ENCODE assay signal across 1 cellular context in the genomic region with DNA sequence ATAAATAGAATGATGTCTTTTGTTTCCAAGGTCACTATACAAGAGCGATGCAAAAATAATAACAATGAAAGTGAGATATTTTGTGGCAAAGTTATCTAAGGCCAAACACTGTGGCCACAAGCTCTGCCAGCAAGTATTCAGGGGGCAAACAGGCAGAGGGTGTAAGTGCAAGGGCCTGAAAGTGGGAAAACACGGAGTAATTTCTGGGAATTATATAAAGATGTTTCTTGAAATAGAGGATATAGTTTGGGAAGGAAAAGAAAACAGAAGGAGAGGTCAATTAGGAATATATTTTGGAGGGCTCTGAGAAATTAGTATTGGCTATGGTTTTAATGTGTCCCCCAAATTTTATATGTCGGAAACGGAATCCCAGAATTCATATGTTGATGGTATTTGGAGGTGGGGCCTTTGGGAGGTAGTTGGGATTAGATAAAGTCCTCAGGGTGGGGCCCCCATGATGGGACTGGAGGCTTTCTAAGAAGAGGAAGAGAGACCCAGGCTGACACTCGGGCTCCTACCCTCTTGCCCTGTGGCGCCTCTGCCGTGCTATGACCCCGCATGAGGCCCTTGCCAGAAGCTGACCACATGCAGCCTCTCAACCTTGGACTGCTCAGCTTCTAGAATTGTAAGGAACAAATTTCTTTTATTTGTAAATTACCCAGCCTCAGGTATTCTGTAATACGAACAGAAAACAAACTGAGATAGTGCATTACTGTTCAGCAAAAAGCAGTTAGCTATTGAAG.
TF ChIP-seq lines count a peak whose summit lies in the region.

No MANE protein-coding gene starts in this region.

TF ChIP-seq in GM12878, 131 proteins besides CTCF, POLR2A, EP300 and RAD21 (continued from another document):
- TF ChIP-seq, protein P1, sequence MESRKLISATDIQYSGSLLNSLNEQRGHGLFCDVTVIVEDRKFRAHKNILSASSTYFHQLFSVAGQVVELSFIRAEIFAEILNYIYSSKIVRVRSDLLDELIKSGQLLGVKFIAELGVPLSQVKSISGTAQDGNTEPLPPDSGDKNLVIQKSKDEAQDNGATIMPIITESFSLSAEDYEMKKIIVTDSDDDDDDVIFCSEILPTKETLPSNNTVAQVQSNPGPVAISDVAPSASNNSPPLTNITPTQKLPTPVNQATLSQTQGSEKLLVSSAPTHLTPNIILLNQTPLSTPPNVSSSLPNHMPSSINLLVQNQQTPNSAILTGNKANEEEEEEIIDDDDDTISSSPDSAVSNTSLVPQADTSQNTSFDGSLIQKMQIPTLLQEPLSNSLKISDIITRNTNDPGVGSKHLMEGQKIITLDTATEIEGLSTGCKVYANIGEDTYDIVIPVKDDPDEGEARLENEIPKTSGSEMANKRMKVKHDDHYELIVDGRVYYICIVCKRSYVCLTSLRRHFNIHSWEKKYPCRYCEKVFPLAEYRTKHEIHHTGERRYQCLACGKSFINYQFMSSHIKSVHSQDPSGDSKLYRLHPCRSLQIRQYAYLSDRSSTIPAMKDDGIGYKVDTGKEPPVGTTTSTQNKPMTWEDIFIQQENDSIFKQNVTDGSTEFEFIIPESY (IDR thresholded peaks at IDR 0.05): 0 out of 2 replicates have a peak, but pooled peaks have one; percentile 62
- TF ChIP-seq EZH2 (IDR thresholded peaks at IDR 0.05; ENCODE audit: borderline replicate concordance, control insufficient read depth, low read depth, low read length): no peak
- TF ChIP-seq, protein P2, sequence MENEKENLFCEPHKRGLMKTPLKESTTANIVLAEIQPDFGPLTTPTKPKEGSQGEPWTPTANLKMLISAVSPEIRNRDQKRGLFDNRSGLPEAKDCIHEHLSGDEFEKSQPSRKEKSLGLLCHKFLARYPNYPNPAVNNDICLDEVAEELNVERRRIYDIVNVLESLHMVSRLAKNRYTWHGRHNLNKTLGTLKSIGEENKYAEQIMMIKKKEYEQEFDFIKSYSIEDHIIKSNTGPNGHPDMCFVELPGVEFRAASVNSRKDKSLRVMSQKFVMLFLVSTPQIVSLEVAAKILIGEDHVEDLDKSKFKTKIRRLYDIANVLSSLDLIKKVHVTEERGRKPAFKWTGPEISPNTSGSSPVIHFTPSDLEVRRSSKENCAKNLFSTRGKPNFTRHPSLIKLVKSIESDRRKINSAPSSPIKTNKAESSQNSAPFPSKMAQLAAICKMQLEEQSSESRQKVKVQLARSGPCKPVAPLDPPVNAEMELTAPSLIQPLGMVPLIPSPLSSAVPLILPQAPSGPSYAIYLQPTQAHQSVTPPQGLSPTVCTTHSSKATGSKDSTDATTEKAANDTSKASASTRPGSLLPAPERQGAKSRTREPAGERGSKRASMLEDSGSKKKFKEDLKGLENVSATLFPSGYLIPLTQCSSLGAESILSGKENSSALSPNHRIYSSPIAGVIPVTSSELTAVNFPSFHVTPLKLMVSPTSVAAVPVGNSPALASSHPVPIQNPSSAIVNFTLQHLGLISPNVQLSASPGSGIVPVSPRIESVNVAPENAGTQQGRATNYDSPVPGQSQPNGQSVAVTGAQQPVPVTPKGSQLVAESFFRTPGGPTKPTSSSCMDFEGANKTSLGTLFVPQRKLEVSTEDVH (IDR thresholded peaks at IDR 0.05; ENCODE audit: low read depth, partially characterized antibody): no peak
- no peak for TF ChIP-seq GABPA (IDR thresholded peaks at IDR 0.05; ENCODE audit: low read depth)
- TF ChIP-seq ZZZ3 (IDR thresholded peaks at IDR 0.05; ENCODE audit: control insufficient read depth, insufficient read length, low read depth): no peak
- TF ChIP-seq MEF2B (IDR thresholded peaks at IDR 0.05; ENCODE audit: partially characterized antibody, poor library complexity, severe bottlenecking): no peak
- peak; percentile 56 to 61; a peak in 3 of 4 replicates for TF ChIP-seq IKZF2 (IDR thresholded peaks at IDR 0.05)
TF ChIP-seq in GM12878: peak in this region for 3.
